9 cellular contexts compared by ENCODE assay signal in genomic region chr14:74217672-74218448, GRCh38. TPM values are rescaled to one million over a fixed set of nuclear protein-coding genes. Genes with fewer than 3 reads are reported as not detected.
A peak's percentile ranks its signal among the peaks of the same experiment; 100 is the strongest.
DNase-seq lines count a peak whose midpoint lies in the region; ATAC-seq and TF ChIP-seq lines count a peak whose summit lies in the region.
"Had no signal": no experiment of that assay in that cellular context is flagged by ENCODE, and none has a peak within 500 bp of the region (broad histone marks: within the 10 kb centered on the region; RNA-seq: fewer than 3 reads in every experiment).

No MANE protein-coding gene starts in this region.

- TF ChIP-seq CTCF in fibroblast of lung (conservative IDR thresholded peaks at IDR 0.05 in 1 of 2, IDR thresholded peaks at IDR 0.05 in 1 of 2; ENCODE audit: low read depth in 1 of 2, low read length in 2 of 2): peak; percentile 79 to 92

- peak; percentile 95 to 98 for ATAC-seq in activated T-cell treated with anti-CD3 and anti-CD28 coated beads, Interleukin-2, amount 50 U/mL, for 4 hours
- ATAC-seq in HG03045 (IDR thresholded peaks at IDR 0.05; ENCODE audit: unreplicated experiment): no peak

- H3K79me2 ChIP-seq in fibroblast of lung (ENCODE audit: control insufficient read depth, insufficient read depth, low read length): no peaks in the 10 kb centered on the region

- H3K4me3 Mint-ChIP-seq in activated T-cell treated with anti-CD3 and anti-CD28 coated beads, Interleukin-2, amount 50 U/mL, for 4 hours: peak overlapping the region; percentile 57

- no peak overlapping the region for H3K9ac ChIP-seq in fibroblast of lung (ENCODE audit: insufficient read depth, low read length)

- DNase-seq in DMS79 treated with DMSO at 0.1 percent for 48 hours (lab: John Stamatoyannopoulos, UW): peak; percentile 54
- peak; percentile 10 for DNase-seq in HS-5 (ENCODE audit: low read depth)
- peak; percentile 37 for DNase-seq in OCI-M2 (lab: John Stamatoyannopoulos, UW; ENCODE audit: unreplicated experiment)
- peak; percentile 70 for DNase-seq in activated T-cell treated with anti-CD3 and anti-CD28 coated beads, Interleukin-2, amount 50 U/mL, for 4 hours
- peak; percentile 49 to 51 for DNase-seq in fibroblast of lung (ENCODE audit: low read depth in 2 of 2)
- DNase-seq in occipital lobe (lab: John Stamatoyannopoulos, UW): peak; percentile 35
- DNase-seq in stromal cell of bone marrow (ENCODE audit: low read depth): peak; percentile 16

- peak overlapping the region in 2 of 4 experiments; percentile 7 to 13 for H3K4me3 ChIP-seq in fibroblast of lung (replicated peaks in 1 of 4; ENCODE audit: control extremely low read depth in 1 of 4, insufficient read depth in 1 of 4, low read depth in 3 of 4, low read length in 4 of 4)

- H3K27me3 ChIP-seq in fibroblast of lung (ENCODE audit: control insufficient read depth, insufficient read depth, low read length): peaks cover 29% of the 10 kb centered on the region

- H3K4me2 ChIP-seq in fibroblast of lung (ENCODE audit: extremely low read depth, insufficient read depth, low read length): peak overlapping the region; percentile 58

- H4K20me1 ChIP-seq in fibroblast of lung (ENCODE audit: control insufficient read depth, extremely low read depth, insufficient read depth, low read length): no peaks in the 10 kb centered on the region

- H3K9me3 Mint-ChIP-seq in activated T-cell treated with anti-CD3 and anti-CD28 coated beads, Interleukin-2, amount 50 U/mL, for 4 hours: no peaks in the 10 kb centered on the region

- no peak overlapping the region for H3K27ac ChIP-seq in fibroblast of lung (ENCODE audit: insufficient read depth, low read length)

- H3K36me3 ChIP-seq in fibroblast of lung (ENCODE audit: control insufficient read depth, insufficient read depth, low read length): no peaks in the 10 kb centered on the region

- H3K27me3 Mint-ChIP-seq in activated T-cell treated with anti-CD3 and anti-CD28 coated beads, Interleukin-2, amount 50 U/mL, for 4 hours (ENCODE audit: low read depth): peaks cover 19% of the 10 kb centered on the region

- H2AFZ ChIP-seq in fibroblast of lung (ENCODE audit: low read length): no peak overlapping the region

- H3K4me1 ChIP-seq in fibroblast of lung (ENCODE audit: control insufficient read depth, extremely low read depth, insufficient read depth, low read length): no peaks in the 10 kb centered on the region

- H3K36me3 Mint-ChIP-seq in activated T-cell treated with anti-CD3 and anti-CD28 coated beads, Interleukin-2, amount 50 U/mL, for 4 hours (ENCODE audit: insufficient read depth): no peaks in the 10 kb centered on the region

- no peaks in the 10 kb centered on the region for H3K9me3 ChIP-seq in fibroblast of lung (ENCODE audit: control insufficient read depth, insufficient read depth, low read depth, low read length)

- peaks cover 2% of the 10 kb centered on the region for H3K4me1 Mint-ChIP-seq in activated T-cell treated with anti-CD3 and anti-CD28 coated beads, Interleukin-2, amount 50 U/mL, for 4 hours (ENCODE audit: low read depth)

RNA-seq across cellular contexts. Expression of gene VSX2, which starts 21.4 kb away (rescaled TPM):
- total RNA-seq in activated T-cell treated with anti-CD3 and anti-CD28 coated beads, Interleukin-2, amount 50 U/mL, for 4 hours: not detected
- total RNA-seq in fibroblast of lung: not detected in 2 replicates
- not detected in 2 replicates for polyA plus RNA-seq in fibroblast of lung
- polyA plus RNA-seq in fibroblast of lung (2012): not detected in 2 replicates
- polyA minus RNA-seq in fibroblast of lung (ENCODE audit: low replicate concordance): not detected in 2 replicates
- not detected for total RNA-seq in occipital lobe
- polyA plus RNA-seq: esophagus had no signal

Comparison
In these comparisons a context has a peak if more than half of its experiments do, and no peak if none do; other contexts are left out.
1. DNase-seq: peak in every context shown above with its lines; median percentile 70 in activated T-cell treated with anti-CD3 and anti-CD28 coated beads, Interleukin-2, amount 50 U/mL, for 4 hours; 54 in DMS79 treated with DMSO at 0.1 percent for 48 hours; 50 in fibroblast of lung; 37 in OCI-M2; 35 in occipital lobe; 16 in stromal cell of bone marrow; 10 in HS-5.